ENCODE assay signal across 8 cellular contexts in genomic region chr16:30786936-30787612, GRCh38. TPM values are rescaled to one million over a fixed set of nuclear protein-coding genes. Genes with fewer than 3 reads are reported as not detected.
DNase-seq lines count a peak whose midpoint lies in the region; ATAC-seq, FAIRE-seq and TF ChIP-seq lines count a peak whose summit lies in the region.

Gene ZNF629 (minus strand): TSS chr16:30787205. CDS start chr16:30784482, 2,723 bp downstream.

- peaks cover 2% of the 10 kb centered on the region for H3K4me1 ChIP-seq in NT2/D1 (ENCODE audit: insufficient read depth, insufficient read length)
- peaks cover 11% of the 10 kb centered on the region for H3K4me1 ChIP-seq in osteoblast (ENCODE audit: insufficient read depth, low read length)

- H3K27ac ChIP-seq in osteoblast (ENCODE audit: low read depth, low read length): peak within 1 kb of the TSS; percentile 80

- H4K20me1 ChIP-seq in osteoblast (ENCODE audit: insufficient read depth, low read length): peaks cover 5% of the 10 kb centered on the region

- H3K9ac ChIP-seq in NT2/D1 (ENCODE audit: insufficient read length, low read depth): peak within 1 kb of the TSS; percentile 98

- TF ChIP-seq CTCF in osteoblast (IDR thresholded peaks at IDR 0.05; ENCODE audit: extremely low read depth, low read depth, low read length): no peak

- H3K9me3 ChIP-seq in NT2/D1 (ENCODE audit: insufficient read depth, low read length): no peaks in the 10 kb centered on the region
- no peaks in the 10 kb centered on the region for H3K9me3 ChIP-seq in osteoblast (ENCODE audit: low read depth, low read length)

- 0 out of 2 replicates have a peak, but pooled peaks have one; percentile 27 for TF ChIP-seq POLR2A in H54 (IDR thresholded peaks at IDR 0.05; ENCODE audit: low read depth, low read length)

- ATAC-seq in left cardiac atrium (peak; percentile 85 to 92), GM18909 (IDR thresholded peaks at IDR 0.05; ENCODE audit: poor library complexity, unreplicated experiment) (no peak), HG03280 (IDR thresholded peaks at IDR 0.05; ENCODE audit: unreplicated experiment) (no peak)

- FAIRE-seq in H54 (lab: Jason Lieb, UNC): no peak

- intact Hi-C loops in left cardiac atrium (cut with DNase I): loop anchor here in 1 of 2 donors (1.0 kb wide), 1 partner anchor 18 kb away; no protein-coding TSS in a partner anchor

- H3K4me2 ChIP-seq in osteoblast (ENCODE audit: insufficient read depth, low read length): peak within 1 kb of the TSS; percentile 93

- peak within 1 kb of the TSS; percentile 87 for H3K4me3 ChIP-seq in NT2/D1 (ENCODE audit: insufficient read length, low read depth)
- H3K4me3 ChIP-seq in osteoblast (ENCODE audit: insufficient read depth, low read length): peak within 1 kb of the TSS; percentile 97

- H3K79me2 ChIP-seq in osteoblast (ENCODE audit: insufficient read depth, low read length): peaks cover 33% of the 10 kb centered on the region

- DNase-seq in Ammon's horn (ENCODE audit: low spot score): peak; percentile 82
- DNase-seq in H54 (ENCODE audit: insufficient read length, low spot score): peak; percentile 85
- DNase-seq in NT2/D1 (ENCODE audit: low read depth, low spot score): no peak
- DNase-seq in amygdala (lab: John Stamatoyannopoulos, UW): peak in 55 of 56 donors; percentile 20 to 82 (median 59)
- DNase-seq in left cardiac atrium: peak; percentile 81
- DNase-seq in osteoblast (ENCODE audit: insufficient read length, low spot score, missing footprints): peak; percentile 98

- H3K36me3 ChIP-seq in NT2/D1 (ENCODE audit: insufficient read depth, insufficient read length, low read length) (peaks cover 38% of the 10 kb centered on the region), osteoblast (ENCODE audit: insufficient read depth, low read length) (peaks cover 15% of the 10 kb centered on the region)

- H3K27me3 ChIP-seq in NT2/D1 (ENCODE audit: insufficient read depth, insufficient read length) (no peaks in the 10 kb centered on the region), osteoblast (ENCODE audit: insufficient read depth, low read length) (no peaks in the 10 kb centered on the region)

- peak within 1 kb of the TSS; percentile 89 for H2AFZ ChIP-seq in osteoblast (ENCODE audit: low read length)

RNA-seq across cellular contexts. Expression of gene ZNF629, which starts in this region (rescaled TPM):
- total RNA-seq in left cardiac atrium: 10 to 100 TPM; 16.6 to 28.3 TPM
- total RNA-seq in osteoblast: 15.3 and 16.3 TPM in 2 replicates

Comparison
In these comparisons a context has a peak if more than half of its experiments do, and no peak if none do; other contexts are left out.
1. ATAC-seq: peak in left cardiac atrium (2 of 2); none in GM18909 (single experiment) and HG03280 (single experiment).